In the genomic region with DNA sequence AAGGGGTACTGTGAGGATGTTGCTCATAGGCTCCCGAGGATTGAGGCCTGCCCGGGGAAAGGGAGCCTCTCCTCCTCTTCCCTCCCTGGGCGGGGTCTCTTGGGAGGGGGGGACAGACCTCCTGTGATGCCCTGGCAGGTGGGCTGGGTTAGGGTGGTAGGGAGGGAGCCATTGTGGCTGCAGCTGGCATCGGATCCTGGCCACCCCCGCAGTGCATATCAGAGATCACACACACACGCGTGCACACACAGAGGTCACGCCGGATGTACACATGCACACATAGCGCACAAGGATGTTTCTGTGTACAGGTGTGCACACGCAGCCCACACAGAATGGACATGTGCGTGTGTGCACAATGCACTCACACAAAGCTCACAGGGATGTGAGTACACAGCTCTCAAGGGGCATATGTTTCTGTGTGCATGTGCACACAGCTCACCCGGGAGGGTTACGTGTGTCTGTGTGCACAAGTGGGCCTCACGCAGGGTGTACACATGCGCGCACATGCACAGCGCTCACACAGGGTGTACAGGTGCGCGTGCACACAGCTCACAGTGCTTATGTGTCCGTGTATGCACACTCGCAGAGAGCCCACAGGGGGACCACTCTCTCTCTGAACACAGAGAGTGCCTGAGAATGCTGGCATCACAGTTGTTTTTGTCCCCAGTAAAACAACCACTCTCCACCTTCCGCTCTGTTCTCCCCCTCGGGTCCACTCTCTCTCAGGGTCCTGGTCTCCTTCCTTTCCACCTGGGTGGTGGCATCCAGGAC, we compare ENCODE assay signal across 8 cellular contexts. TPM values are rescaled to one million over a fixed set of nuclear protein-coding genes. Genes with fewer than 3 reads are reported as not detected.
A peak's percentile ranks its signal among the peaks of the same experiment; 100 is the strongest.
DNase-seq lines count a peak whose midpoint lies in the region; ATAC-seq and TF ChIP-seq lines count a peak whose summit lies in the region.

No MANE protein-coding gene starts in this region.

- H3K4me3 Mint-ChIP-seq in central memory CD8-positive, alpha-beta T cell = peak overlapping the region; percentile 74

- no peaks in the 10 kb centered on the region for H3K9me3 ChIP-seq in DOHH2 (ENCODE audit: control insufficient read depth, insufficient read depth, low read length)
- peaks cover 0 to 1% of the 10 kb centered on the region in 2 donors for H3K9me3 ChIP-seq in neuronal stem cell (replicated peaks in 1 of 2; ENCODE audit: control insufficient read depth in 2 of 2, insufficient read depth in 1 of 2, low read depth in 1 of 2, low read length in 2 of 2)
- no peaks in the 10 kb centered on the region for H3K9me3 ChIP-seq in ovary

- no peak overlapping the region for H3K18ac ChIP-seq in neuronal stem cell (ENCODE audit: low read length)

- H3K79me1 ChIP-seq in neuronal stem cell (ENCODE audit: low read depth, low read length) = peaks cover 1% of the 10 kb centered on the region

- H3K27ac Mint-ChIP-seq in central memory CD8-positive, alpha-beta T cell (ENCODE audit: low read depth) = no peak overlapping the region

- WGBS in neuronal stem cell (ENCODE audit: extremely low coverage in 2 of 2, insufficient read length in 2 of 2, insufficient replicate concordance in 1 of 2), 2 donors = no CpG with 5 or more reads among the region's 24 CpGs
- 73 to 79% (median 77%) methylated on average over 22 to 24 of the region's 24 CpGs for WGBS in ovary, 3 donors

- TF ChIP-seq POLR2A in ovary (IDR thresholded peaks at IDR 0.05) = no peak

- no peak overlapping the region for H3K4ac ChIP-seq in neuronal stem cell (ENCODE audit: low read length)

- H3K79me2 ChIP-seq in DOHH2 (ENCODE audit: control insufficient read depth, low read length) = no peaks in the 10 kb centered on the region

- no peak for TF ChIP-seq CTCF in DOHH2 (IDR thresholded peaks at IDR 0.05; ENCODE audit: low read depth, low read length, poor library complexity, severe bottlenecking)
- TF ChIP-seq CTCF in ovary (IDR thresholded peaks at IDR 0.05) = no peak

- peak overlapping the region; percentile 82 for H2AK5ac ChIP-seq in neuronal stem cell (ENCODE audit: low read depth, low read length)

- H4K8ac ChIP-seq in neuronal stem cell (ENCODE audit: low read depth, low read length) = no peak overlapping the region

- H4K91ac ChIP-seq in neuronal stem cell (ENCODE audit: low read depth, low read length, poor library complexity) = no peak overlapping the region

- peaks cover 21% of the 10 kb centered on the region for H3K4me1 Mint-ChIP-seq in central memory CD8-positive, alpha-beta T cell

- no peak overlapping the region for H2BK15ac ChIP-seq in neuronal stem cell (ENCODE audit: low read length)

- no peak overlapping the region for H2BK5ac ChIP-seq in neuronal stem cell (ENCODE audit: low read length)

- DNase-seq in central memory CD8-positive, alpha-beta T cell (ENCODE audit: low spot score in 2 of 2) = no peak
- DNase-seq in neuronal stem cell (ENCODE audit: low spot score) = no peak
- DNase-seq in ovary = no peak
- no peak for DNase-seq in NCI-H1694 treated with DMSO at 0.1 percent for 48 hours (lab: John Stamatoyannopoulos, UW)
- no peak for DNase-seq in DMS114 treated with DMSO at 0.1 percent for 48 hours (lab: John Stamatoyannopoulos, UW; ENCODE audit: unreplicated experiment)
- no peak for DNase-seq in OCI-M1 (lab: John Stamatoyannopoulos, UW)

- H3K9me3 Mint-ChIP-seq in central memory CD8-positive, alpha-beta T cell = no peaks in the 10 kb centered on the region

- peak overlapping the region; percentile 94 for H3K9ac ChIP-seq in neuronal stem cell (ENCODE audit: low read depth, low read length, poor library complexity)

- H3K9me2 ChIP-seq in DOHH2 (replicated peaks; ENCODE audit: control insufficient read depth, low read length) = no peaks in the 10 kb centered on the region

- H3K36me3 Mint-ChIP-seq in central memory CD8-positive, alpha-beta T cell (ENCODE audit: insufficient read depth) = peaks cover 1% of the 10 kb centered on the region

- H3K23ac ChIP-seq in neuronal stem cell (ENCODE audit: low read depth, low read length, poor library complexity) = peak overlapping the region; percentile 73

- H3K27ac ChIP-seq in DOHH2 (ENCODE audit: low read depth, low read length) (no peak overlapping the region), neuronal stem cell (replicated peaks; ENCODE audit: low read length) (no peak overlapping the region), ovary (no peak overlapping the region)

- H2BK120ac ChIP-seq in neuronal stem cell (ENCODE audit: low read depth, low read length) = no peak overlapping the region

- H3K27me3 ChIP-seq in DOHH2 (ENCODE audit: control insufficient read depth, low read length) (no peaks in the 10 kb centered on the region), neuronal stem cell (ENCODE audit: control insufficient read depth in 3 of 3, insufficient read depth in 3 of 3, low read depth in 1 of 3, low read length in 3 of 3) (peaks cover 8 to 32% (median 16%) of the 10 kb centered on the region in 3 experiments), ovary (no peaks in the 10 kb centered on the region)

- H2BK12ac ChIP-seq in neuronal stem cell (ENCODE audit: low read length) = no peak overlapping the region

- no peaks in the 10 kb centered on the region for H4K20me1 ChIP-seq in DOHH2 (ENCODE audit: control insufficient read depth, insufficient read depth, low read depth, low read length)

- H3F3A ChIP-seq in DOHH2 (ENCODE audit: control insufficient read depth, insufficient read depth) = no peaks in the 10 kb centered on the region

- H3K4me1 ChIP-seq in DOHH2 (ENCODE audit: control insufficient read depth, low read length) = peaks cover 17% of the 10 kb centered on the region
- H3K4me1 ChIP-seq in neuronal stem cell (ENCODE audit: control insufficient read depth in 2 of 2, insufficient read depth in 1 of 2, low read depth in 1 of 2, low read length in 2 of 2) = peaks cover 2 to 9% of the 10 kb centered on the region in 2 donors
- H3K4me1 ChIP-seq in ovary (ENCODE audit: insufficient read depth) = peaks cover 5% of the 10 kb centered on the region

- H3K14ac ChIP-seq in neuronal stem cell (ENCODE audit: low read length) = peak overlapping the region; percentile 1

- H3K4me2 ChIP-seq in DOHH2 (ENCODE audit: low read length) (peak overlapping the region; percentile 75), neuronal stem cell (ENCODE audit: insufficient read depth, low read length, poor library complexity, severe bottlenecking) (peak overlapping the region; percentile 99)

- TF ChIP-seq EP300 in ovary (IDR thresholded peaks at IDR 0.05) = no peak

- intact Hi-C loops in ovary (cut with DNase I) = loop anchor here in 1 of 4 donors (2.0 to 10.0 kb wide), 3 partner anchors 73 to 199 kb away; no protein-coding TSS in a partner anchor

- H2AFZ ChIP-seq in neuronal stem cell (ENCODE audit: low read length) = peak overlapping the region; percentile 96

- peaks cover 12% of the 10 kb centered on the region for H3K27me3 Mint-ChIP-seq in central memory CD8-positive, alpha-beta T cell

- peak; percentile 10 for ATAC-seq in HG03571 (IDR thresholded peaks at IDR 0.05; ENCODE audit: unreplicated experiment)
- ATAC-seq in central memory CD8-positive, alpha-beta T cell (replicated peaks; ENCODE audit: extremely low read depth, poor library complexity, severe bottlenecking) = peak; percentile 8

- peak overlapping the region; percentile 73 for H3K4me3 ChIP-seq in DOHH2 (ENCODE audit: low read length)
- H3K4me3 ChIP-seq in neuronal stem cell (ENCODE audit: low read length in 2 of 2) = peak overlapping the region in 1 of 2 donors; percentile 54
- H3K4me3 ChIP-seq in ovary = no peak overlapping the region

- H3K36me3 ChIP-seq in DOHH2 (ENCODE audit: control insufficient read depth, low read length) = no peaks in the 10 kb centered on the region
- H3K36me3 ChIP-seq in neuronal stem cell (replicated peaks in 1 of 2; ENCODE audit: control insufficient read depth in 2 of 2, insufficient read depth in 2 of 2, low read length in 2 of 2) = no peaks in the 10 kb centered on the region
- H3K36me3 ChIP-seq in ovary = no peaks in the 10 kb centered on the region

RNA-seq across cellular contexts. Expression of gene GJD3, which starts 2.4 kb away (rescaled TPM):
- polyA plus RNA-seq in neuronal stem cell (2013, experiment 1 of 2) = 0.08 TPM
- polyA plus RNA-seq in neuronal stem cell (2013, experiment 2 of 2) = 0.07 TPM
- total RNA-seq in ovary = 1 to 10 TPM in 2 of 7 donors, under 1 TPM in 3, not detected in 2; 0.66 to 1.8 (median 0.92) TPM
- under 1 TPM in 1 of 2 donors, not detected in 1; 0.24 TPM for polyA plus RNA-seq in ovary

RNA-seq across cellular contexts. Expression of gene RARA, which starts 53.1 kb away (rescaled TPM):
- polyA plus RNA-seq in neuronal stem cell (2013, experiment 1 of 2) = 14.9 TPM
- 15.3 TPM for polyA plus RNA-seq in neuronal stem cell (2013, experiment 2 of 2)
- total RNA-seq in ovary = 100 to 1,000 TPM in 1 of 7 donors, 10 to 100 TPM in 6; 19.8 to 100 (median 62.2) TPM
- 10 to 100 TPM; 21.8 to 39.9 TPM for polyA plus RNA-seq in ovary

RNA-seq across cellular contexts. Expression of gene TOP2A, which starts 55.6 kb away (rescaled TPM):
- 269 TPM for polyA plus RNA-seq in neuronal stem cell (2013, experiment 1 of 2)
- 272 TPM for polyA plus RNA-seq in neuronal stem cell (2013, experiment 2 of 2)
- 1 to 10 TPM in 3 of 7 donors, under 1 TPM in 4; 0.36 to 4.5 (median 0.82) TPM for total RNA-seq in ovary
- 1 to 10 TPM; 1.2 to 3.3 TPM for polyA plus RNA-seq in ovary
